In genomic region chr1:214584805-214585766, GRCh38 we compare ENCODE assay signal across 8 cellular contexts. TPM values are rescaled to one million over a fixed set of nuclear protein-coding genes. Genes with fewer than 3 reads are reported as not detected.
DNase-seq lines count a peak whose midpoint lies in the region; ATAC-seq and TF ChIP-seq lines count a peak whose summit lies in the region.

No MANE protein-coding gene starts in this region.

- TF ChIP-seq CTCF in choroid plexus epithelial cell (conservative IDR thresholded peaks at IDR 0.05; ENCODE audit: low read depth, low read length), result peak; percentile 77

- H3K27me3 ChIP-seq in ACC112 (ENCODE audit: insufficient read depth, low read length), result no peaks in the 10 kb centered on the region
- no peaks in the 10 kb centered on the region for H3K27me3 ChIP-seq in CD8-positive, alpha-beta memory T cell (ENCODE audit: insufficient read depth, low read length, poor library complexity, severe bottlenecking)

- H3K36me3 ChIP-seq in ACC112 (ENCODE audit: insufficient read depth, low read length), result no peaks in the 10 kb centered on the region
- H3K36me3 ChIP-seq in CD8-positive, alpha-beta memory T cell (ENCODE audit: insufficient read depth, low read length), result no peaks in the 10 kb centered on the region

- H3K4me3 ChIP-seq in ACC112 (ENCODE audit: low read depth, low read length) (no peak overlapping the region), choroid plexus epithelial cell (ENCODE audit: low read depth, low read length) (no peak overlapping the region)
- no peak overlapping the region for H3K4me3 ChIP-seq in CD8-positive, alpha-beta memory T cell (ENCODE audit: low read length)

- H3K4me3 Mint-ChIP-seq in CD8-positive, alpha-beta memory T cell, result no peak overlapping the region

- POLR2A ChIA-PET in CD8-positive, alpha-beta memory T cell (lab: Charles Lee), result no interaction called here

- no peaks in the 10 kb centered on the region for H3K4me1 Mint-ChIP-seq in CD8-positive, alpha-beta memory T cell

- peaks cover 45% of the 10 kb centered on the region for H3K4me1 ChIP-seq in ACC112 (ENCODE audit: control insufficient read depth, insufficient read depth, low read length, unreplicated experiment)
- H3K4me1 ChIP-seq in CD8-positive, alpha-beta memory T cell (ENCODE audit: insufficient read depth, low read length), result no peaks in the 10 kb centered on the region

- H3K36me3 Mint-ChIP-seq in CD8-positive, alpha-beta memory T cell, result no peaks in the 10 kb centered on the region

- H3K27me3 Mint-ChIP-seq in CD8-positive, alpha-beta memory T cell, result peaks cover 5 to 45% of the 10 kb centered on the region in 2 donors

- DNase-seq in NCI-H526 treated with DMSO at 0.1 percent for 48 hours (lab: John Stamatoyannopoulos, UW), result peak; percentile 27
- peak; percentile 81 for DNase-seq in choroid plexus epithelial cell (ENCODE audit: low read depth)
- peak; percentile 14 for DNase-seq in midbrain (lab: John Stamatoyannopoulos, UW)
- DNase-seq in CD8-positive, alpha-beta memory T cell, result no peak

- ATAC-seq in GM18502 (IDR thresholded peaks at IDR 0.05; ENCODE audit: poor library complexity, unreplicated experiment) (peak; percentile 77), HG03095 (IDR thresholded peaks at IDR 0.05; ENCODE audit: unreplicated experiment) (peak; percentile 72), GM19328 (IDR thresholded peaks at IDR 0.05; ENCODE audit: unreplicated experiment) (no peak)

- H3K79me2 ChIP-seq in ACC112 (ENCODE audit: control insufficient read depth, insufficient read depth, low read length, unreplicated experiment), result no peaks in the 10 kb centered on the region

- H3K9me3 ChIP-seq in CD8-positive, alpha-beta memory T cell (ENCODE audit: low read length), result no peaks in the 10 kb centered on the region

- CTCF ChIA-PET in CD8-positive, alpha-beta memory T cell (lab: Charles Lee), result interaction anchor here (3.2 kb wide), 1 partner anchor 324 kb away, joined by 8 read pairs; no protein-coding TSS in a partner anchor

- peak overlapping the region; percentile 53 for H3K27ac ChIP-seq in ACC112 (ENCODE audit: low read depth, low read length)
- H3K27ac ChIP-seq in CD8-positive, alpha-beta memory T cell (ENCODE audit: low read depth, low read length), result no peak overlapping the region

- H2AFZ ChIP-seq in ACC112 (ENCODE audit: low read length, unreplicated experiment), result peak overlapping the region; percentile 50

- peak overlapping the region in 1 of 8 donors; percentile 43 for H3K27ac Mint-ChIP-seq in CD8-positive, alpha-beta memory T cell

- no peaks in the 10 kb centered on the region for H3K9me3 Mint-ChIP-seq in CD8-positive, alpha-beta memory T cell

RNA-seq across cellular contexts. Expression of gene CENPF, which starts 17.9 kb away (rescaled TPM):
- 10 to 100 TPM; 44.2 to 45.5 TPM for total RNA-seq in CD8-positive, alpha-beta memory T cell
- 0.77 TPM for polyA plus RNA-seq in CD8-positive, alpha-beta memory T cell

RNA-seq across cellular contexts. Expression of gene PTPN14, which starts 33.7 kb away (rescaled TPM):
- total RNA-seq in CD8-positive, alpha-beta memory T cell, result under 1 TPM; 0.79 to 0.91 TPM
- polyA plus RNA-seq in CD8-positive, alpha-beta memory T cell, result 0.70 TPM

Comparison
In these comparisons a context has a peak if more than half of its experiments do, and no peak if none do; other contexts are left out.
1. DNase-seq: peak in NCI-H526 treated with DMSO at 0.1 percent for 48 hours (single experiment), choroid plexus epithelial cell (single experiment) and midbrain (single experiment); none in CD8-positive, alpha-beta memory T cell (0 of 5).